Comparison of ENCODE assay signal across 8 cellular contexts in the genomic region with DNA sequence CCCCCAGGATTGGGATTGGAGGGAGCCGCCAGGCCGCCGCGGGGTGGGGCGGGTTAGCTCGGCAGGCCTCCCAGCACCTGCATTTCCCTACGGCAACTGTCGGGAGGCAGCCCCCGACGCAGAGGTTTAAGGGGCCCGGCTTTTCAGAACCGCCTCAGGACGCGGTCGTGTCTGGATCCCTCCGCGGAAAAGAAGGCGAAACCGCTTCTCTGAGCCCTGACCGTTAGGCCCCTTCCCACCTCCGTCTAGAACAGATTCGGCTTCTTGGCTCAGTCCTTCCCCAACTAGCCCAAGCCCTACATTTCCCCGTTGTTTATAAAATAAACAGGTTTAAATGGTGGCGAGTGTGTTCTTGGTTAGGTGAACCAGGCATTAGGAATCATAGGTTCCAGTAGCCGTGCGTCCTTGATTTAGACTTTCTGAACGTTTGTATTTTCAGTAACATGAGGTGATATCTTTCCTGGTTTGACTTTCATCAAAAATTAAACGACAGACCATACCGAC. TPM values are rescaled to one million over a fixed set of nuclear protein-coding genes. Genes with fewer than 3 reads are reported as not detected.
A peak's percentile ranks its signal among the peaks of the same experiment; 100 is the strongest.
DNase-seq lines count a peak whose midpoint lies in the region; ATAC-seq and TF ChIP-seq lines count a peak whose summit lies in the region.

No MANE protein-coding gene starts in this region.

- H3K4me1 Mint-ChIP-seq in activated naive CD4-positive, alpha-beta T cell treated with anti-CD3 and anti-CD28 coated beads, Interleukin-2, amount 50 U/mL, for 24 hours = peaks cover 33% of the 10 kb centered on the region

- no peaks in the 10 kb centered on the region for H3K27me3 ChIP-seq in body of pancreas
- no peaks in the 10 kb centered on the region for H3K27me3 ChIP-seq in suprapubic skin

- H3K36me3 Mint-ChIP-seq in activated naive CD4-positive, alpha-beta T cell treated with anti-CD3 and anti-CD28 coated beads, Interleukin-2, amount 50 U/mL, for 24 hours = peaks cover 39% of the 10 kb centered on the region

- H3K4me1 ChIP-seq in body of pancreas (peaks cover 47% of the 10 kb centered on the region), suprapubic skin (peaks cover 52% of the 10 kb centered on the region)

- H3K9me3 Mint-ChIP-seq in activated naive CD4-positive, alpha-beta T cell treated with anti-CD3 and anti-CD28 coated beads, Interleukin-2, amount 50 U/mL, for 24 hours = no peaks in the 10 kb centered on the region

- TF ChIP-seq CTCF in body of pancreas (IDR thresholded peaks at IDR 0.05) = peak in 1 of 7 experiments; percentile 14
- TF ChIP-seq CTCF in suprapubic skin (IDR thresholded peaks at IDR 0.05) = no peak

- no peak for DNase-seq in activated naive CD4-positive, alpha-beta T cell treated with anti-CD3 and anti-CD28 coated beads, Interleukin-2, amount 50 U/mL, for 16 hours
- DNase-seq in NCI-H146 (lab: John Stamatoyannopoulos, UW) = peak; percentile 90
- DNase-seq in body of pancreas = no peak
- DNase-seq in left colon = no peak
- DNase-seq in suprapubic skin (ENCODE audit: low spot score in 2 of 2) = no peak
- no peak for DNase-seq in HuH-7.5 (ENCODE audit: low spot score)

- H3K4me3 ChIP-seq in body of pancreas (peak overlapping the region; percentile 20 to 33), suprapubic skin (peak overlapping the region; percentile 65)

- H3K27ac ChIP-seq in body of pancreas (peak overlapping the region; percentile 98 to 100 (median 99)), suprapubic skin (peak overlapping the region; percentile 100)

- H3K27me3 Mint-ChIP-seq in activated naive CD4-positive, alpha-beta T cell treated with anti-CD3 and anti-CD28 coated beads, Interleukin-2, amount 50 U/mL, for 24 hours = no peaks in the 10 kb centered on the region

- intact Hi-C loops in body of pancreas (cut with DNase I) = no loop called here
- intact Hi-C loops in left colon (cut with DNase I, micrococcal nuclease) = no loop called here

- H3K27ac Mint-ChIP-seq in activated naive CD4-positive, alpha-beta T cell treated with anti-CD3 and anti-CD28 coated beads, Interleukin-2, amount 50 U/mL, for 24 hours = peak overlapping the region; percentile 98

- H3K9me3 ChIP-seq in body of pancreas (no peaks in the 10 kb centered on the region), suprapubic skin (no peaks in the 10 kb centered on the region)

- H3K4me3 Mint-ChIP-seq in activated naive CD4-positive, alpha-beta T cell treated with anti-CD3 and anti-CD28 coated beads, Interleukin-2, amount 50 U/mL, for 24 hours = peak overlapping the region; percentile 99

- TF ChIP-seq EP300 in suprapubic skin (IDR thresholded peaks at IDR 0.05) = no peak

- H3K36me3 ChIP-seq in body of pancreas (replicated peaks in 1 of 2; ENCODE audit: insufficient read depth in 1 of 2, low read depth in 2 of 2) = peaks cover 4 to 13% of the 10 kb centered on the region in 2 donors
- peaks cover 27% of the 10 kb centered on the region for H3K36me3 ChIP-seq in suprapubic skin

- 0% methylated on average over 7 to 29 of the region's 29 CpGs for WGBS in body of pancreas, 2 donors
- 1% methylated on average over 25 of the region's 29 CpGs for WGBS in suprapubic skin

- ATAC-seq in body of pancreas (peak; percentile 6), left colon (peak; percentile 23), GM21786 (IDR thresholded peaks at IDR 0.05; ENCODE audit: unreplicated experiment) (no peak)

- TF ChIP-seq POLR2A in body of pancreas (IDR thresholded peaks at IDR 0.05) = no peak
- no peak for TF ChIP-seq POLR2A in suprapubic skin (IDR thresholded peaks at IDR 0.05)

RNA-seq across cellular contexts. Expression of a gene that starts 1.0 kb away (rescaled TPM):
- total RNA-seq in body of pancreas = 100 to 1,000 TPM; 423 to 660 TPM
- total RNA-seq in left colon = 100 to 1,000 TPM; 553 to 705 TPM
- 100 to 1,000 TPM; 212 to 708 (median 560) TPM for total RNA-seq in suprapubic skin
